1 cellular context compared by ENCODE assay signal in genomic region chr17:907725-908124, GRCh38.
TF ChIP-seq lines count a peak whose summit lies in the region.

No MANE protein-coding gene starts in this region.

TF ChIP-seq in IMR-90, 13 proteins besides CTCF, POLR2A, EP300 and RAD21 (continued from another document):
- TF ChIP-seq, protein P1, sequence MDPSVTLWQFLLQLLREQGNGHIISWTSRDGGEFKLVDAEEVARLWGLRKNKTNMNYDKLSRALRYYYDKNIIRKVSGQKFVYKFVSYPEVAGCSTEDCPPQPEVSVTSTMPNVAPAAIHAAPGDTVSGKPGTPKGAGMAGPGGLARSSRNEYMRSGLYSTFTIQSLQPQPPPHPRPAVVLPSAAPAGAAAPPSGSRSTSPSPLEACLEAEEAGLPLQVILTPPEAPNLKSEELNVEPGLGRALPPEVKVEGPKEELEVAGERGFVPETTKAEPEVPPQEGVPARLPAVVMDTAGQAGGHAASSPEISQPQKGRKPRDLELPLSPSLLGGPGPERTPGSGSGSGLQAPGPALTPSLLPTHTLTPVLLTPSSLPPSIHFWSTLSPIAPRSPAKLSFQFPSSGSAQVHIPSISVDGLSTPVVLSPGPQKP (IDR thresholded peaks at IDR 0.05; ENCODE audit: borderline replicate concordance, low read depth, low read length) = no peak
- no peak for TF ChIP-seq BHLHE40 (IDR thresholded peaks at IDR 0.05; ENCODE audit: low read depth, low read length)
- TF ChIP-seq CEBPB (IDR thresholded peaks at IDR 0.05; ENCODE audit: low read depth, low read length) = no peak
- no peak for TF ChIP-seq MAFK (IDR thresholded peaks at IDR 0.05; ENCODE audit: low read depth, low read length)
- TF ChIP-seq FOS (IDR thresholded peaks at IDR 0.05; ENCODE audit: low read depth, low read length) = no peak
- TF ChIP-seq NFE2L2 (IDR thresholded peaks at IDR 0.05; ENCODE audit: low read depth, low read length) = no peak
- no peak for TF ChIP-seq RCOR1 (IDR thresholded peaks at IDR 0.05; ENCODE audit: insufficient replicate concordance, low read length)
- no peak for TF ChIP-seq MAZ (IDR thresholded peaks at IDR 0.05; ENCODE audit: borderline replicate concordance, low read depth, low read length)
- TF ChIP-seq SMC3 (IDR thresholded peaks at IDR 0.05; ENCODE audit: low read depth, low read length) = no peak
- TF ChIP-seq RFX5 (IDR thresholded peaks at IDR 0.05; ENCODE audit: low read depth, low read length) = no peak
- TF ChIP-seq, protein P2, sequence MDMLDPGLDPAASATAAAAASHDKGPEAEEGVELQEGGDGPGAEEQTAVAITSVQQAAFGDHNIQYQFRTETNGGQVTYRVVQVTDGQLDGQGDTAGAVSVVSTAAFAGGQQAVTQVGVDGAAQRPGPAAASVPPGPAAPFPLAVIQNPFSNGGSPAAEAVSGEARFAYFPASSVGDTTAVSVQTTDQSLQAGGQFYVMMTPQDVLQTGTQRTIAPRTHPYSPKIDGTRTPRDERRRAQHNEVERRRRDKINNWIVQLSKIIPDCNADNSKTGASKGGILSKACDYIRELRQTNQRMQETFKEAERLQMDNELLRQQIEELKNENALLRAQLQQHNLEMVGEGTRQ (IDR thresholded peaks at IDR 0.05; ENCODE audit: low read depth, low read length) = no peak
- no peak for TF ChIP-seq CHD1 (IDR thresholded peaks at IDR 0.05; ENCODE audit: low read depth, low read length)
TF ChIP-seq in IMR-90: peak in this region for 0.
